ENCODE assay signal across 9 cellular contexts in genomic region chr7:29408841-29409243, GRCh38.
A peak's percentile ranks its signal among the peaks of the same experiment; 100 is the strongest.
DNase-seq lines count a peak whose midpoint lies in the region; ATAC-seq and TF ChIP-seq lines count a peak whose summit lies in the region.
"Had no signal": no experiment of that assay in that cellular context is flagged by ENCODE, and none has a peak within 500 bp of the region (broad histone marks: within the 10 kb centered on the region; RNA-seq: fewer than 3 reads in every experiment).

No MANE protein-coding gene starts in this region.

- H3K27me3 ChIP-seq in naive thymus-derived CD4-positive, alpha-beta T cell (ENCODE audit: control insufficient read depth in 2 of 2, insufficient read depth in 2 of 2, low read length in 2 of 2), result no peaks in the 10 kb centered on the region
- H3K27me3 ChIP-seq: BLaER1 had no signal

- no peak overlapping the region for H3K27ac Mint-ChIP-seq in naive thymus-derived CD4-positive, alpha-beta T cell
- peak overlapping the region; percentile 22 for H3K27ac Mint-ChIP-seq in type B pancreatic cell

- TF ChIP-seq CTCF in type B pancreatic cell (conservative IDR thresholded peaks at IDR 0.05), result peak; percentile 92

- intact Hi-C loops in naive thymus-derived CD4-positive, alpha-beta T cell (cut with micrococcal nuclease), result loop anchor here (1.0 to 5.0 kb wide), 8 partner anchors 172 to 488 kb away; no protein-coding TSS in a partner anchor

- no peaks in the 10 kb centered on the region for H3K9me3 ChIP-seq in naive thymus-derived CD4-positive, alpha-beta T cell (ENCODE audit: control insufficient read depth in 2 of 3, low read length in 3 of 3)
- H3K9me3 ChIP-seq: BLaER1 had no signal

- DNase-seq in NCI-H187 (lab: John Stamatoyannopoulos, UW), result peak; percentile 21 to 40
- no peak for DNase-seq in NCI-H187 treated with DMSO at 0.1 percent for 48 hours (lab: John Stamatoyannopoulos, UW)
- DNase-seq in NCI-H748 treated with DMSO at 0.1 percent for 48 hours (lab: John Stamatoyannopoulos, UW), result peak; percentile 76
- DNase-seq in activated CD8-positive, alpha-beta memory T cell treated with anti-CD3 and anti-CD28 coated beads for 4 hours (ENCODE audit: low read depth in 2 of 2), result peak; percentile 22 to 33
- DNase-seq in naive thymus-derived CD4-positive, alpha-beta T cell, result peak in 8 of 9 donors; percentile 22 to 67 (median 52)
- no peak for DNase-seq in type B pancreatic cell (ENCODE audit: extremely low spot score, unreplicated experiment)

- H3K36me3 ChIP-seq in naive thymus-derived CD4-positive, alpha-beta T cell (ENCODE audit: control insufficient read depth in 2 of 3, insufficient read depth in 3 of 3, low read length in 3 of 3), result no peaks in the 10 kb centered on the region
- H3K36me3 ChIP-seq: BLaER1 had no signal

- H3K27ac ChIP-seq in naive thymus-derived CD4-positive, alpha-beta T cell (ENCODE audit: low read depth, low read length), result no peak overlapping the region
- H3K27ac ChIP-seq: BLaER1 had no signal

- no peak overlapping the region for H3K4me3 ChIP-seq in naive thymus-derived CD4-positive, alpha-beta T cell (ENCODE audit: low read length)
- H3K4me3 ChIP-seq: BLaER1 had no signal

- H3K9me3 Mint-ChIP-seq in naive thymus-derived CD4-positive, alpha-beta T cell, result no peaks in the 10 kb centered on the region
- H3K9me3 Mint-ChIP-seq in type B pancreatic cell, result no peaks in the 10 kb centered on the region

- H3K4me3 Mint-ChIP-seq in naive thymus-derived CD4-positive, alpha-beta T cell, result no peak overlapping the region
- H3K4me3 Mint-ChIP-seq in type B pancreatic cell, result no peak overlapping the region

- POLR2A ChIA-PET in naive thymus-derived CD4-positive, alpha-beta T cell (lab: Charles Lee), result no interaction called here

- no peaks in the 10 kb centered on the region for H3K36me3 Mint-ChIP-seq in naive thymus-derived CD4-positive, alpha-beta T cell
- H3K36me3 Mint-ChIP-seq in type B pancreatic cell, result peaks cover 2% of the 10 kb centered on the region

- no peaks in the 10 kb centered on the region for H3K4me1 ChIP-seq in naive thymus-derived CD4-positive, alpha-beta T cell (ENCODE audit: control insufficient read depth in 2 of 2, insufficient read depth in 2 of 2, low read length in 2 of 2)

- H3K4me1 Mint-ChIP-seq in naive thymus-derived CD4-positive, alpha-beta T cell, result no peaks in the 10 kb centered on the region
- H3K4me1 Mint-ChIP-seq in type B pancreatic cell (ENCODE audit: unreplicated experiment), result peaks cover 15% of the 10 kb centered on the region

- CTCF ChIA-PET in naive thymus-derived CD4-positive, alpha-beta T cell (lab: Charles Lee), result interaction anchor here (0.7 to 3.7 kb wide), 8 partner anchors 9 to 487 kb away, joined by 3 to 39 read pairs (median 4); no protein-coding TSS in a partner anchor

- ATAC-seq in HG03565 (IDR thresholded peaks at IDR 0.05; ENCODE audit: unreplicated experiment), result peak; percentile 57
- ATAC-seq in esophagus mucosa, result peak; percentile 57
- ATAC-seq in naive thymus-derived CD4-positive, alpha-beta T cell, result peak; percentile 70

- H3K27me3 Mint-ChIP-seq in naive thymus-derived CD4-positive, alpha-beta T cell, result peaks cover 0 to 8% (median 0%) of the 10 kb centered on the region in 5 donors
- peaks cover 6% of the 10 kb centered on the region for H3K27me3 Mint-ChIP-seq in type B pancreatic cell

Comparison
In these comparisons a context has a peak if more than half of its experiments do, and no peak if none do; other contexts are left out.
1. DNase-seq: peak in NCI-H187 (2 of 2), NCI-H748 treated with DMSO at 0.1 percent for 48 hours (single experiment), activated CD8-positive, alpha-beta memory T cell treated with anti-CD3 and anti-CD28 coated beads for 4 hours (2 of 2) and naive thymus-derived CD4-positive, alpha-beta T cell (8 of 9); none in NCI-H187 treated with DMSO at 0.1 percent for 48 hours (single experiment) and type B pancreatic cell (single experiment).
2. Peak in every context shown above with its lines, with median percentiles within 50 percentile points of each other: ATAC-seq.